In the genomic region with DNA sequence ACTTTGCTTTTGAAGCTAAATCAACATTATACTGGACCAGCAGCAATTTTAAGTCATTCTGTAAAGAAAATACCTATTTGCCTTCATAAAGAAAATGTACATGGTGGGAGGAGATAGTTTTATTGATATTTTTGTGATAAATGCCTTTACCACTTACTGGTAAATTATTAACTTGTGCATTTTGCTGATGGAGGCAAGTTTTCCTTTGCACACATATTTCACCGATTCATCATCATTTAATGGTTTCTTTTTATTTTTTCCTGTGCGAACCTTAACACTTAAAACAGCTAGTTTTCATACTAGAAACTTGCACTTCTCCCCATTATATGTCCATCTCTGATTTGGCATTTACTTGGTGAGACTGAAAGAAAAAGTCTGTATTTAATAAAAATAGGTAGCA, we compare ENCODE assay signal across 26 cellular contexts.
DNase-seq lines count a peak whose midpoint lies in the region; ATAC-seq and TF ChIP-seq lines count a peak whose summit lies in the region.
"Had no signal": no experiment of that assay in that cellular context is flagged by ENCODE, and none has a peak within 500 bp of the region (broad histone marks: within the 10 kb centered on the region; RNA-seq: fewer than 3 reads in every experiment).

No MANE protein-coding gene starts in this region.

- DNase-seq in ACHN, result peak; percentile 74
- DNase-seq in astrocyte of the hippocampus (ENCODE audit: low read depth, low spot score), result peak; percentile 6
- peak; percentile 25 for DNase-seq in iris pigment epithelial cell (ENCODE audit: low read depth)
- no peak for DNase-seq in neuronal stem cell (ENCODE audit: low spot score)
- DNase-seq in head of caudate nucleus, result no peak
- no peak for DNase-seq in SK-N-SH
- no peak for DNase-seq in activated CD8-positive, alpha-beta memory T cell treated with anti-CD3 and anti-CD28 coated beads, Interleukin-2, amount 10 ng/mL, durations not matched to agents 7 days and 5 days
- DNase-seq in activated CD8-positive, alpha-beta memory T cell treated with anti-CD3 and anti-CD28 coated beads, Interleukin-2, amount 50 U/mL, for 4 hours, result no peak
- DNase-seq: activated naive CD4-positive, alpha-beta T cell; activated naive CD8-positive, alpha-beta T cell treated with anti-CD3 and anti-CD28 coated beads, Interleukin-2, amount 50 U/mL, for 24 hours; activated T-cell treated with anti-CD3 and anti-CD28 coated beads, Interleukin-2, amount 50 U/mL, for 72 hours; dermis blood vessel endothelial cell; H7; islet precursor cell; naive thymus-derived CD4-positive, alpha-beta T cell; NCI-H1105; NCI-H1930; NCI-H524 treated with DMSO at 0.1 percent for 48 hours; stimulated activated naive B cell treated with anti-CD40 and anti-IgM and Interleukin-4, amounts not matched to agents 10 μg/mL and 1 μg/mL and 100 μg/mL, for 72 hours; T-helper 17 cell had no signal

- H2AFZ ChIP-seq in neuronal stem cell (ENCODE audit: low read length), result peak overlapping the region; percentile 21
- no peak overlapping the region for H2AFZ ChIP-seq in SK-N-SH (ENCODE audit: low read depth)

- H3K9me2 ChIP-seq in SK-N-SH, result no peaks in the 10 kb centered on the region

- H3K27me3 Mint-ChIP-seq in activated CD8-positive, alpha-beta memory T cell treated with anti-CD3 and anti-CD28 coated beads, Interleukin-2, amount 10 ng/mL, durations not matched to agents 7 days and 5 days, result no peaks in the 10 kb centered on the region
- H3K27me3 Mint-ChIP-seq: activated naive CD8-positive, alpha-beta T cell treated with anti-CD3 and anti-CD28 coated beads, Interleukin-2, amount 50 U/mL, for 24 hours; central memory CD8-positive, alpha-beta T cell; naive thymus-derived CD4-positive, alpha-beta T cell; stimulated activated naive B cell treated with anti-CD40 and anti-IgM and Interleukin-4, amounts not matched to agents 10 μg/mL and 1 μg/mL and 100 μg/mL, for 72 hours; T-helper 17 cell had no signal

- H3K4me2 ChIP-seq in neuronal stem cell (ENCODE audit: insufficient read depth, low read length, poor library complexity, severe bottlenecking), result no peak overlapping the region
- H3K4me2 ChIP-seq in SK-N-SH, result no peak overlapping the region

- H3K4me3 Mint-ChIP-seq in activated CD8-positive, alpha-beta memory T cell treated with anti-CD3 and anti-CD28 coated beads, Interleukin-2, amount 10 ng/mL, durations not matched to agents 7 days and 5 days, result no peak overlapping the region
- H3K4me3 Mint-ChIP-seq: activated naive CD8-positive, alpha-beta T cell treated with anti-CD3 and anti-CD28 coated beads, Interleukin-2, amount 50 U/mL, for 24 hours; activated T-cell treated with anti-CD3 and anti-CD28 coated beads, Interleukin-2, amount 50 U/mL, for 72 hours; central memory CD8-positive, alpha-beta T cell; mesothelial cell of epicardium; naive thymus-derived CD4-positive, alpha-beta T cell; stimulated activated naive B cell treated with anti-CD40 and anti-IgM and Interleukin-4, amounts not matched to agents 10 μg/mL and 1 μg/mL and 100 μg/mL, for 72 hours; T-helper 17 cell had no signal

- POLR2A ChIA-PET in SK-N-SH (lab: Yijun Ruan, JAX), result no interaction called here

- H3K27me3 ChIP-seq in neuronal stem cell (ENCODE audit: control insufficient read depth in 3 of 3, insufficient read depth in 3 of 3, low read depth in 1 of 3, low read length in 3 of 3) (no peaks in the 10 kb centered on the region), SK-N-SH (ENCODE audit: insufficient read depth) (no peaks in the 10 kb centered on the region)
- H3K27me3 ChIP-seq: suprapubic skin had no signal

- in situ Hi-C loops in ACHN (cut with HindIII; ENCODE audit: low pct_ligation_motif_present, low pct_unique_long_range_greater_than_20kb, low sequenced_read_pairs), result no loop called here

- H3K9ac ChIP-seq in neuronal stem cell (ENCODE audit: low read depth, low read length, poor library complexity) (no peak overlapping the region), SK-N-SH (no peak overlapping the region)

- no peak for ATAC-seq in activated CD8-positive, alpha-beta memory T cell treated with anti-CD3 and anti-CD28 coated beads, Interleukin-2, amount 10 ng/mL, durations not matched to agents 7 days and 5 days
- ATAC-seq: activated naive CD8-positive, alpha-beta T cell treated with anti-CD3 and anti-CD28 coated beads, Interleukin-2, amount 50 U/mL, for 24 hours; activated T-cell treated with anti-CD3 and anti-CD28 coated beads, Interleukin-2, amount 50 U/mL, for 72 hours; GM12878; K562; naive thymus-derived CD4-positive, alpha-beta T cell; SK-N-SH treated with all-trans-retinoic acid at 6 μM for 48 hours; stimulated activated naive B cell treated with anti-CD40 and anti-IgM and Interleukin-4, amounts not matched to agents 10 μg/mL and 1 μg/mL and 100 μg/mL, for 72 hours; T-helper 17 cell had no signal

- no peaks in the 10 kb centered on the region for H3F3A ChIP-seq in SK-N-SH (replicated peaks; ENCODE audit: insufficient read depth)

- CTCF ChIA-PET in SK-N-SH (lab: Yijun Ruan, JAX), result no interaction called here
- CTCF ChIA-PET in activated CD8-positive, alpha-beta memory T cell treated with anti-CD3 and anti-CD28 coated beads, Interleukin-2, amount 10 ng/mL, durations not matched to agents 7 days and 5 days (lab: Charles Lee), result no interaction called here

- no peak overlapping the region for H3K23ac ChIP-seq in neuronal stem cell (ENCODE audit: low read depth, low read length, poor library complexity)

- no peak overlapping the region for H4K8ac ChIP-seq in neuronal stem cell (ENCODE audit: low read depth, low read length)

- H3K4me3 ChIP-seq in neuronal stem cell (ENCODE audit: low read length in 2 of 2) (no peak overlapping the region), SK-N-SH (ENCODE audit: low read depth in 2 of 2, low read length in 1 of 2) (no peak overlapping the region)
- H3K4me3 ChIP-seq: GM12878, K562, suprapubic skin had no signal

- no peak overlapping the region for H2BK12ac ChIP-seq in neuronal stem cell (ENCODE audit: low read length)

- no peak overlapping the region for H3K27ac ChIP-seq in neuronal stem cell (replicated peaks; ENCODE audit: low read length)
- no peak overlapping the region for H3K27ac ChIP-seq in SK-N-SH (ENCODE audit: low read depth in 2 of 2, low read length in 1 of 2)
- H3K27ac ChIP-seq: suprapubic skin had no signal

- no peaks in the 10 kb centered on the region for H3K36me3 Mint-ChIP-seq in activated CD8-positive, alpha-beta memory T cell treated with anti-CD3 and anti-CD28 coated beads, Interleukin-2, amount 10 ng/mL, durations not matched to agents 7 days and 5 days
- H3K36me3 Mint-ChIP-seq: mesothelial cell of epicardium; naive thymus-derived CD4-positive, alpha-beta T cell; stimulated activated naive B cell treated with anti-CD40 and anti-IgM and Interleukin-4, amounts not matched to agents 10 μg/mL and 1 μg/mL and 100 μg/mL, for 72 hours had no signal

- no CpG with 5 or more reads among the region's 2 CpGs for WGBS in neuronal stem cell (ENCODE audit: extremely low coverage in 2 of 2, insufficient read length in 2 of 2, insufficient replicate concordance in 1 of 2), 2 donors
- 47% methylated on average over 2 of the region's 2 CpGs for WGBS in SK-N-SH (ENCODE audit: low lambda C conversion rate)

- no peak overlapping the region for H3K27ac Mint-ChIP-seq in activated CD8-positive, alpha-beta memory T cell treated with anti-CD3 and anti-CD28 coated beads, Interleukin-2, amount 10 ng/mL, durations not matched to agents 7 days and 5 days
- H3K27ac Mint-ChIP-seq: activated naive CD8-positive, alpha-beta T cell treated with anti-CD3 and anti-CD28 coated beads, Interleukin-2, amount 50 U/mL, for 24 hours; activated T-cell treated with anti-CD3 and anti-CD28 coated beads, Interleukin-2, amount 50 U/mL, for 72 hours; mesothelial cell of epicardium; naive thymus-derived CD4-positive, alpha-beta T cell; stimulated activated naive B cell treated with anti-CD40 and anti-IgM and Interleukin-4, amounts not matched to agents 10 μg/mL and 1 μg/mL and 100 μg/mL, for 72 hours; T-helper 17 cell had no signal

- no peak overlapping the region for H3K18ac ChIP-seq in neuronal stem cell (ENCODE audit: low read length)

- H3K36me3 ChIP-seq in neuronal stem cell (replicated peaks in 1 of 2; ENCODE audit: control insufficient read depth in 2 of 2, insufficient read depth in 2 of 2, low read length in 2 of 2), result no peaks in the 10 kb centered on the region
- no peaks in the 10 kb centered on the region for H3K36me3 ChIP-seq in SK-N-SH (replicated peaks in 1 of 2; ENCODE audit: control insufficient read depth in 1 of 2, insufficient read depth in 2 of 2, low read length in 1 of 2)
- H3K36me3 ChIP-seq: suprapubic skin had no signal

- no peak overlapping the region for H2BK5ac ChIP-seq in neuronal stem cell (ENCODE audit: low read length)

- H4K20me1 ChIP-seq in SK-N-SH (ENCODE audit: insufficient read depth), result no peaks in the 10 kb centered on the region

- H4K91ac ChIP-seq in neuronal stem cell (ENCODE audit: low read depth, low read length, poor library complexity), result no peak overlapping the region

- peaks cover 4% of the 10 kb centered on the region for H3K9me3 Mint-ChIP-seq in activated CD8-positive, alpha-beta memory T cell treated with anti-CD3 and anti-CD28 coated beads, Interleukin-2, amount 10 ng/mL, durations not matched to agents 7 days and 5 days (ENCODE audit: low read depth)

- no peak for TF ChIP-seq RAD21 in SK-N-SH (IDR thresholded peaks at IDR 0.05; ENCODE audit: low read length)

- no peak for TF ChIP-seq CTCF in SK-N-SH (IDR thresholded peaks at IDR 0.05)

- H3K4me1 Mint-ChIP-seq in activated CD8-positive, alpha-beta memory T cell treated with anti-CD3 and anti-CD28 coated beads, Interleukin-2, amount 10 ng/mL, durations not matched to agents 7 days and 5 days, result no peaks in the 10 kb centered on the region
- H3K4me1 Mint-ChIP-seq: activated naive CD8-positive, alpha-beta T cell treated with anti-CD3 and anti-CD28 coated beads, Interleukin-2, amount 50 U/mL, for 24 hours; central memory CD8-positive, alpha-beta T cell; naive thymus-derived CD4-positive, alpha-beta T cell; stimulated activated naive B cell treated with anti-CD40 and anti-IgM and Interleukin-4, amounts not matched to agents 10 μg/mL and 1 μg/mL and 100 μg/mL, for 72 hours; T-helper 17 cell had no signal

- H3K14ac ChIP-seq in neuronal stem cell (ENCODE audit: low read length), result no peak overlapping the region

- H3K4me1 ChIP-seq in neuronal stem cell (ENCODE audit: control insufficient read depth in 2 of 2, insufficient read depth in 1 of 2, low read depth in 1 of 2, low read length in 2 of 2) (peaks cover 1 to 15% of the 10 kb centered on the region in 2 donors), SK-N-SH (ENCODE audit: control insufficient read depth in 1 of 2, insufficient read depth in 2 of 2, low read depth in 1 of 2, low read length in 1 of 2) (no peaks in the 10 kb centered on the region)
- H3K4me1 ChIP-seq: suprapubic skin had no signal

- no peaks in the 10 kb centered on the region for H3K79me1 ChIP-seq in neuronal stem cell (ENCODE audit: low read depth, low read length)

- H3K4ac ChIP-seq in neuronal stem cell (ENCODE audit: low read length), result no peak overlapping the region

- H2BK15ac ChIP-seq in neuronal stem cell (ENCODE audit: low read length), result no peak overlapping the region

- H2BK120ac ChIP-seq in neuronal stem cell (ENCODE audit: low read depth, low read length), result no peak overlapping the region

- H3K79me2 ChIP-seq in SK-N-SH (ENCODE audit: insufficient read depth), result no peaks in the 10 kb centered on the region

- no peak overlapping the region for H2AK5ac ChIP-seq in neuronal stem cell (ENCODE audit: low read depth, low read length)

- H3K9me3 ChIP-seq in neuronal stem cell (replicated peaks in 1 of 2; ENCODE audit: control insufficient read depth in 2 of 2, insufficient read depth in 1 of 2, low read depth in 1 of 2, low read length in 2 of 2) (no peaks in the 10 kb centered on the region), SK-N-SH (no peaks in the 10 kb centered on the region)
- H3K9me3 ChIP-seq: suprapubic skin had no signal

- no peak for TF ChIP-seq EP300 in SK-N-SH (IDR thresholded peaks at IDR 0.05; ENCODE audit: borderline replicate concordance in 1 of 2, low read depth in 1 of 2, low read length in 1 of 2)

- intact Hi-C loops in head of caudate nucleus (cut with DNase I), result no loop called here

Comparison
In these comparisons a context has a peak if more than half of its experiments do, and no peak if none do; other contexts are left out.
1. DNase-seq: peak in ACHN (single experiment), astrocyte of the hippocampus (single experiment) and iris pigment epithelial cell (single experiment); none in neuronal stem cell (single experiment), head of caudate nucleus (0 of 42), SK-N-SH (single experiment), activated CD8-positive, alpha-beta memory T cell treated with anti-CD3 and anti-CD28 coated beads, Interleukin-2, amount 10 ng/mL, durations not matched to agents 7 days and 5 days (single experiment) and activated CD8-positive, alpha-beta memory T cell treated with anti-CD3 and anti-CD28 coated beads, Interleukin-2, amount 50 U/mL, for 4 hours (single experiment).